ENCODE assay signal across 23 cellular contexts in genomic region chr6:164079275-164079600, GRCh38.
"Had no signal": no experiment of that assay in that cellular context is flagged by ENCODE, and none has a peak within 500 bp of the region (broad histone marks: within the 10 kb centered on the region; RNA-seq: fewer than 3 reads in every experiment).

No MANE protein-coding gene starts in this region.

- H3K36me3 Mint-ChIP-seq: activated naive CD8-positive, alpha-beta T cell treated with anti-CD3 and anti-CD28 coated beads for 36 hours had no signal

- H3K27ac Mint-ChIP-seq: activated CD4-positive, alpha-beta T cell treated with anti-CD3 and anti-CD28 coated beads, Interleukin-2, amount 10 ng/mL, durations not matched to agents 24 days and 14 days; activated CD8-positive, alpha-beta T cell treated with anti-CD3 and anti-CD28 coated beads for 36 hours; activated naive CD8-positive, alpha-beta T cell treated with anti-CD3 and anti-CD28 coated beads for 36 hours; activated T-cell treated with anti-CD3 and anti-CD28 coated beads, Interleukin-2, amount 50 U/mL, for 72 hours; activated T-helper 17 cell treated with anti-CD3 and anti-CD28 coated beads, Interleukin-2, amount 50 U/mL, for 72 hours had no signal

- H3K27me3 Mint-ChIP-seq: activated CD4-positive, alpha-beta T cell treated with anti-CD3 and anti-CD28 coated beads, Interleukin-2, amount 10 ng/mL, durations not matched to agents 24 days and 14 days; activated CD8-positive, alpha-beta T cell treated with anti-CD3 and anti-CD28 coated beads for 36 hours had no signal

- ATAC-seq: activated CD8-positive, alpha-beta T cell treated with anti-CD3 and anti-CD28 coated beads for 36 hours; activated T-cell treated with anti-CD3 and anti-CD28 coated beads, Interleukin-2, amount 50 U/mL, for 72 hours; activated T-helper 17 cell treated with anti-CD3 and anti-CD28 coated beads, Interleukin-2, amount 50 U/mL, for 72 hours; K562 had no signal

- DNase-seq: activated CD4-positive, alpha-beta T cell treated with anti-CD3 and anti-CD28 coated beads, Interleukin-2, amount 50 U/mL, for 4 hours; activated CD8-positive, alpha-beta T cell treated with anti-CD3 and anti-CD28 coated beads for 36 hours; activated effector memory CD4-positive, alpha-beta T cell treated with anti-CD3 and anti-CD28 coated beads, Interleukin-2, amount 50 U/mL, for 16 hours; activated naive CD4-positive, alpha-beta T cell; activated naive CD4-positive, alpha-beta T cell treated with anti-CD3 and anti-CD28 coated beads, Interleukin-2, amount 50 U/mL, for 16 hours; activated naive CD8-positive, alpha-beta T cell treated with anti-CD3 and anti-CD28 coated beads for 36 hours; activated T-cell treated with anti-CD3 and anti-CD28 coated beads, Interleukin-2, amount 50 U/mL, for 1 hour; activated T-cell treated with anti-CD3 and anti-CD28 coated beads, Interleukin-2, amount 50 U/mL, for 72 hours; amygdala; NCI-H1092 treated with DMSO at 0.1 percent for 48 hours; NCI-H1417; NCI-H146; NCI-H187; NCI-H2029 treated with DMSO at 0.1 percent for 48 hours; NCI-H2107; NCI-H2171; NCI-H510A; NCI-H526; NCI-H748 treated with DMSO at 0.1 percent for 48 hours; Right ventricle myocardium superior had no signal

- H3K4me1 Mint-ChIP-seq: activated CD4-positive, alpha-beta T cell treated with anti-CD3 and anti-CD28 coated beads, Interleukin-2, amount 10 ng/mL, durations not matched to agents 24 days and 14 days; activated naive CD8-positive, alpha-beta T cell treated with anti-CD3 and anti-CD28 coated beads for 36 hours; activated T-helper 17 cell treated with anti-CD3 and anti-CD28 coated beads, Interleukin-2, amount 50 U/mL, for 72 hours had no signal

- H3K9me3 Mint-ChIP-seq: activated CD4-positive, alpha-beta T cell treated with anti-CD3 and anti-CD28 coated beads, Interleukin-2, amount 10 ng/mL, durations not matched to agents 24 days and 14 days; activated naive CD8-positive, alpha-beta T cell treated with anti-CD3 and anti-CD28 coated beads for 36 hours had no signal

- H3K4me3 Mint-ChIP-seq: activated CD4-positive, alpha-beta T cell treated with anti-CD3 and anti-CD28 coated beads, Interleukin-2, amount 10 ng/mL, durations not matched to agents 24 days and 14 days; activated CD8-positive, alpha-beta T cell treated with anti-CD3 and anti-CD28 coated beads for 36 hours; activated naive CD8-positive, alpha-beta T cell treated with anti-CD3 and anti-CD28 coated beads for 36 hours; activated T-cell treated with anti-CD3 and anti-CD28 coated beads, Interleukin-2, amount 50 U/mL, for 72 hours; activated T-helper 17 cell treated with anti-CD3 and anti-CD28 coated beads, Interleukin-2, amount 50 U/mL, for 72 hours had no signal
